Comparison of ENCODE assay signal across 8 cellular contexts in genomic region chr4:26372525-26373172, GRCh38. TPM values are rescaled to one million over a fixed set of nuclear protein-coding genes. Genes with fewer than 3 reads are reported as not detected.
DNase-seq lines count a peak whose midpoint lies in the region; ATAC-seq and TF ChIP-seq lines count a peak whose summit lies in the region.

No MANE protein-coding gene starts in this region.

- peak overlapping the region; percentile 16 for H3K4me3 Mint-ChIP-seq in CD4-positive, alpha-beta T cell
- H3K4me3 Mint-ChIP-seq in activated CD8-positive, alpha-beta T cell treated with anti-CD3 and anti-CD28 coated beads for 36 hours: no peak overlapping the region

- H3K27ac ChIP-seq in CD4-positive, alpha-beta T cell (ENCODE audit: low read depth, low read length): no peak overlapping the region

- H3K4me1 Mint-ChIP-seq in CD4-positive, alpha-beta T cell (ENCODE audit: low read depth): peaks cover 75% of the 10 kb centered on the region
- H3K4me1 Mint-ChIP-seq in activated CD8-positive, alpha-beta T cell treated with anti-CD3 and anti-CD28 coated beads for 36 hours (ENCODE audit: low read depth): peaks cover 50% of the 10 kb centered on the region

- no peaks in the 10 kb centered on the region for H3K27me3 ChIP-seq in CD4-positive, alpha-beta T cell (ENCODE audit: control insufficient read depth, insufficient read depth, low read length)

- peak in 9 of 10 experiments; percentile 6 to 34 (median 20) for DNase-seq in CD4-positive, alpha-beta T cell
- DNase-seq in NCI-H345 treated with DMSO at 0.1 percent for 48 hours (lab: John Stamatoyannopoulos, UW; ENCODE audit: unreplicated experiment): peak; percentile 23
- DNase-seq in activated CD8-positive, alpha-beta T cell treated with anti-CD3 and anti-CD28 coated beads for 36 hours: peak; percentile 57
- DNase-seq in fibroblast of the aortic adventitia (ENCODE audit: low read depth): peak; percentile 77
- DNase-seq in stimulated activated CD4-positive, alpha-beta T cell treated with anti-CD3 and anti-CD28 coated beads, Interleukin-2, amount 100 ng/mL, for 48 hours: peak; percentile 10 to 22
- DNase-seq in AG08396 (ENCODE audit: low spot score): no peak

- H3K36me3 Mint-ChIP-seq in CD4-positive, alpha-beta T cell (ENCODE audit: low read depth): peaks cover 9% of the 10 kb centered on the region
- peaks cover 31% of the 10 kb centered on the region for H3K36me3 Mint-ChIP-seq in activated CD8-positive, alpha-beta T cell treated with anti-CD3 and anti-CD28 coated beads for 36 hours (ENCODE audit: low read depth)

- POLR2A ChIA-PET in CD4-positive, alpha-beta T cell (lab: Charles Lee): interaction anchor here (1.0 to 1.8 kb wide), 3 partner anchors 11 to 53 kb away, joined by 3 to 5 read pairs (median 3); no protein-coding TSS in a partner anchor
- POLR2A ChIA-PET in activated CD8-positive, alpha-beta T cell treated with anti-CD3 and anti-CD28 coated beads for 36 hours (lab: Charles Lee): interaction anchor here (0.9 to 1.3 kb wide), 3 partner anchors 15 to 53 kb away, joined by 3 read pairs; no protein-coding TSS in a partner anchor

- no peak overlapping the region for H3K27ac Mint-ChIP-seq in CD4-positive, alpha-beta T cell
- H3K27ac Mint-ChIP-seq in activated CD8-positive, alpha-beta T cell treated with anti-CD3 and anti-CD28 coated beads for 36 hours: no peak overlapping the region

- H3K27me3 Mint-ChIP-seq in CD4-positive, alpha-beta T cell: no peaks in the 10 kb centered on the region
- no peaks in the 10 kb centered on the region for H3K27me3 Mint-ChIP-seq in activated CD8-positive, alpha-beta T cell treated with anti-CD3 and anti-CD28 coated beads for 36 hours

- no peaks in the 10 kb centered on the region for H3K9me3 ChIP-seq in CD4-positive, alpha-beta T cell (ENCODE audit: control insufficient read depth, low read length)

- no peak overlapping the region for H3K4me3 ChIP-seq in fibroblast of the aortic adventitia (ENCODE audit: low read depth, low read length)

- peak; percentile 88 for ATAC-seq in CD4-positive, alpha-beta T cell (ENCODE audit: poor library complexity)
- ATAC-seq in GM18909 (IDR thresholded peaks at IDR 0.05; ENCODE audit: poor library complexity, unreplicated experiment) (peak; percentile 96), HG03108 (IDR thresholded peaks at IDR 0.05; ENCODE audit: unreplicated experiment) (peak; percentile 93)
- ATAC-seq in activated CD8-positive, alpha-beta T cell treated with anti-CD3 and anti-CD28 coated beads for 36 hours: peak; percentile 84

- no peaks in the 10 kb centered on the region for H3K9me3 Mint-ChIP-seq in CD4-positive, alpha-beta T cell
- no peaks in the 10 kb centered on the region for H3K9me3 Mint-ChIP-seq in activated CD8-positive, alpha-beta T cell treated with anti-CD3 and anti-CD28 coated beads for 36 hours

- TF ChIP-seq CTCF in CD4-positive, alpha-beta T cell (IDR thresholded peaks at IDR 0.05): no peak
- no peak for TF ChIP-seq CTCF in activated CD8-positive, alpha-beta T cell treated with anti-CD3 and anti-CD28 coated beads for 36 hours (IDR thresholded peaks at IDR 0.05)
- TF ChIP-seq CTCF in fibroblast of the aortic adventitia (IDR thresholded peaks at IDR 0.05; ENCODE audit: insufficient read depth, low read length): no peak

- CTCF ChIA-PET in CD4-positive, alpha-beta T cell (lab: Charles Lee): interaction anchor here (0.9 to 1.5 kb wide), 4 partner anchors 10 to 385 kb away, joined by 3 read pairs; no protein-coding TSS in a partner anchor
- CTCF ChIA-PET in activated CD8-positive, alpha-beta T cell treated with anti-CD3 and anti-CD28 coated beads for 36 hours (lab: Charles Lee): interaction anchor here (0.7 to 2.0 kb wide), 4 partner anchors 9 to 215 kb away, joined by 3 to 9 read pairs (median 4); no protein-coding TSS in a partner anchor

- intact Hi-C loops in CD4-positive, alpha-beta T cell (cut with DNase I, micrococcal nuclease): no loop called here
- intact Hi-C loops in activated CD8-positive, alpha-beta T cell treated with anti-CD3 and anti-CD28 coated beads for 36 hours (cut with micrococcal nuclease): no loop called here

RNA-seq across cellular contexts. Expression of gene RBPJ, which starts 51.8 kb away (rescaled TPM):
- total RNA-seq in CD4-positive, alpha-beta T cell: 10 to 100 TPM; 64.1 to 72.3 TPM
- total RNA-seq in activated CD8-positive, alpha-beta T cell treated with anti-CD3 and anti-CD28 coated beads for 36 hours: 100 to 1,000 TPM; 150 to 151 TPM
- 86.1 and 264 TPM in 2 replicates for total RNA-seq in fibroblast of the aortic adventitia (ENCODE audit: low replicate concordance)
